In genomic region chr16:2340564-2341455, GRCh38 we compare ENCODE assay signal across 8 cellular contexts.
DNase-seq lines count a peak whose midpoint lies in the region; ATAC-seq and TF ChIP-seq lines count a peak whose summit lies in the region.

TSS of gene ABCA3 (minus strand) at chr16:2340728. CDS start at chr16:2326466, 14,262 bp downstream.

- TF ChIP-seq POLR2A in erythroblast (IDR thresholded peaks at IDR 0.05; ENCODE audit: low read length), result no peak

- H3K27me3 ChIP-seq in OCI-LY3 (ENCODE audit: low read depth, low read length) (peaks cover 12% of the 10 kb centered on the region), mucosa of rectum (ENCODE audit: control insufficient read depth in 2 of 2, insufficient read depth in 2 of 2, low read length in 2 of 2) (peaks cover 6 to 10% of the 10 kb centered on the region in 2 donors)

- no peaks in the 10 kb centered on the region for H3K79me2 ChIP-seq in OCI-LY3 (ENCODE audit: low read length)

- ATAC-seq in GM21528 (IDR thresholded peaks at IDR 0.05; ENCODE audit: low FRiP score, unreplicated experiment), result peak; percentile 77

- peak; percentile 56 for TF ChIP-seq CTCF in OCI-LY3 (IDR thresholded peaks at IDR 0.05; ENCODE audit: low read depth, low read length)

- H3K9ac ChIP-seq in OCI-LY3 (ENCODE audit: low read length), result peak within 1 kb of the TSS; percentile 25; the same call in 1 of the 2 replicates
- peak within 1 kb of the TSS; percentile 47 to 54 for H3K9ac ChIP-seq in mucosa of rectum (ENCODE audit: low read depth in 1 of 2, low read length in 2 of 2)

- H2AFZ ChIP-seq in OCI-LY3 (ENCODE audit: low read depth, low read length), result no peak within 1 kb of the TSS

- no peaks in the 10 kb centered on the region for H4K20me1 ChIP-seq in OCI-LY3 (ENCODE audit: insufficient read depth, low read length)

- H3K36me3 ChIP-seq in OCI-LY3 (replicated peaks; ENCODE audit: low read depth, low read length) (no peaks in the 10 kb centered on the region), mucosa of rectum (ENCODE audit: control insufficient read depth in 2 of 2, insufficient read depth in 2 of 2, low read length in 2 of 2) (no peaks in the 10 kb centered on the region)

- peak within 1 kb of the TSS; percentile 67 for H3K4me2 ChIP-seq in OCI-LY3 (ENCODE audit: low read length)

- peak; percentile 87 for DNase-seq in DMS153 (lab: John Stamatoyannopoulos, UW)
- peak; percentile 94 for DNase-seq in HuH-7.5 (ENCODE audit: low spot score)
- DNase-seq in activated T-cell treated with anti-CD3 and anti-CD28 coated beads for 48 hours (ENCODE audit: low read depth), result peak; percentile 99
- DNase-seq in erythroblast (lab: John Stamatoyannopoulos, UW), result peak; percentile 96 to 97
- DNase-seq in stimulated activated CD8-positive, alpha-beta memory T cell treated with anti-CD3 and anti-CD28 coated beads, Interleukin-4, amount 100 ng/mL, for 48 hours, result peak; percentile 98

- no peaks in the 10 kb centered on the region for H3K9me3 ChIP-seq in OCI-LY3 (ENCODE audit: insufficient read depth, low read length)
- no peaks in the 10 kb centered on the region for H3K9me3 ChIP-seq in mucosa of rectum (ENCODE audit: control insufficient read depth in 2 of 2, low read length in 2 of 2)

- peak within 1 kb of the TSS; percentile 77 for H3K4me3 ChIP-seq in OCI-LY3 (ENCODE audit: low read length)
- peak within 1 kb of the TSS; percentile 60 to 67 for H3K4me3 ChIP-seq in mucosa of rectum (ENCODE audit: low read length in 2 of 2)

- H3K27ac ChIP-seq in OCI-LY3 (ENCODE audit: low read length) (no peak within 1 kb of the TSS), mucosa of rectum (ENCODE audit: low read depth in 2 of 2, low read length in 2 of 2) (no peak within 1 kb of the TSS)

- H3K4me1 ChIP-seq in OCI-LY3 (ENCODE audit: low read length) (peaks cover 5% of the 10 kb centered on the region; the same call in 1 of the 2 replicates), mucosa of rectum (ENCODE audit: control insufficient read depth in 2 of 2, insufficient read depth in 2 of 2, low read length in 2 of 2) (peaks cover 9 to 14% of the 10 kb centered on the region in 2 donors)
